In genomic region chr7:14682910-14683465, GRCh38 we compare ENCODE assay signal across 34 cellular contexts.
DNase-seq lines count a peak whose midpoint lies in the region; ATAC-seq and TF ChIP-seq lines count a peak whose summit lies in the region.
"Had no signal": no experiment of that assay in that cellular context is flagged by ENCODE, and none has a peak within 500 bp of the region (broad histone marks: within the 10 kb centered on the region; RNA-seq: fewer than 3 reads in every experiment).

No MANE protein-coding gene starts in this region.

- H3F3A ChIP-seq in SK-N-SH (replicated peaks; ENCODE audit: insufficient read depth): no peaks in the 10 kb centered on the region
- H3F3A ChIP-seq in neural progenitor cell (ENCODE audit: low read depth): no peaks in the 10 kb centered on the region

- POLR2A ChIA-PET in A673 (lab: Charles Lee; ENCODE audit: low non-redundant PET) (no interaction called here), SK-N-SH (lab: Yijun Ruan, JAX) (no interaction called here)

- H3K9me3 ChIP-seq in A673 (ENCODE audit: low read depth, low read length, poor library complexity, severe bottlenecking) (no peaks in the 10 kb centered on the region), BE2C (no peaks in the 10 kb centered on the region), SK-N-SH (no peaks in the 10 kb centered on the region), neural progenitor cell (ENCODE audit: low read depth) (no peaks in the 10 kb centered on the region)
- H3K9me3 ChIP-seq: A549; BLaER1; BLaER1 treated with 17β-estradiol and CSF1 and Interleukin-3, amounts not matched to agents 10 nM and 100 nM; Caco-2 had no signal

- no peak overlapping the region for H3K4me3 Mint-ChIP-seq in neural progenitor cell
- H3K4me3 Mint-ChIP-seq: B cell; CD14-positive monocyte; CD4-positive, alpha-beta memory T cell; CD4-positive, alpha-beta T cell; CD4-positive, CD25-positive, alpha-beta regulatory T cell; CD8-positive, alpha-beta memory T cell; CD8-positive, alpha-beta T cell had no signal

- BruUV-seq in A673 (replicated peaks; lab: Mats Ljungman, UMichigan): no TSS peak

- H3K79me2 ChIP-seq in SK-N-SH (ENCODE audit: insufficient read depth) (no peaks in the 10 kb centered on the region; the same call in 1 of the 2 replicates), neural progenitor cell (ENCODE audit: low read depth) (no peaks in the 10 kb centered on the region)

- H3K9ac ChIP-seq in SK-N-SH: no peak overlapping the region
- H3K9ac ChIP-seq in neural progenitor cell: no peak overlapping the region
- H3K9ac ChIP-seq: BLaER1; BLaER1 treated with 17β-estradiol and CSF1 and Interleukin-3, amounts not matched to agents 10 nM and 100 nM had no signal

- TF ChIP-seq CTCF in A673 (conservative IDR thresholded peaks at IDR 0.05; ENCODE audit: low read depth, low read length): no peak
- no peak for TF ChIP-seq CTCF in BE2C (IDR thresholded peaks at IDR 0.05; ENCODE audit: low read depth, low read length)
- no peak for TF ChIP-seq CTCF in SK-N-SH (IDR thresholded peaks at IDR 0.05)
- no peak for TF ChIP-seq CTCF in neural progenitor cell (IDR thresholded peaks at IDR 0.05)

- H2AFZ ChIP-seq in SK-N-SH (ENCODE audit: low read depth) (no peak overlapping the region), neural progenitor cell (replicated peaks) (no peak overlapping the region)

- H3K9me2 ChIP-seq in SK-N-SH: no peaks in the 10 kb centered on the region

- intact Hi-C loops in A673 (cut with micrococcal nuclease; ENCODE audit: unreplicated experiment): no loop called here

- H4K20me1 ChIP-seq in SK-N-SH (ENCODE audit: insufficient read depth): no peaks in the 10 kb centered on the region
- no peaks in the 10 kb centered on the region for H4K20me1 ChIP-seq in neural progenitor cell (ENCODE audit: low read depth)
- H4K20me1 ChIP-seq: BLaER1; BLaER1 treated with 17β-estradiol and CSF1 and Interleukin-3, amounts not matched to agents 10 nM and 100 nM had no signal

- H3K4me1 ChIP-seq in A673 (ENCODE audit: insufficient read depth, low read length, poor library complexity, severe bottlenecking): no peaks in the 10 kb centered on the region
- peaks cover 28% of the 10 kb centered on the region for H3K4me1 ChIP-seq in BE2C
- peaks cover 0 to 19% of the 10 kb centered on the region in 2 experiments; a peak in 3 of 4 replicates for H3K4me1 ChIP-seq in SK-N-SH (ENCODE audit: control insufficient read depth in 1 of 2, insufficient read depth in 2 of 2, low read depth in 1 of 2, low read length in 1 of 2)
- peaks cover 9% of the 10 kb centered on the region for H3K4me1 ChIP-seq in neural progenitor cell
- H3K4me1 ChIP-seq: A549, BLaER1, Caco-2 had no signal

- H3K4me1 Mint-ChIP-seq in neural progenitor cell: no peaks in the 10 kb centered on the region
- H3K4me1 Mint-ChIP-seq: B cell; CD4-positive, alpha-beta memory T cell; CD4-positive, CD25-positive, alpha-beta regulatory T cell; CD8-positive, alpha-beta memory T cell had no signal

- H3K27me3 Mint-ChIP-seq in neural progenitor cell (ENCODE audit: insufficient read depth, low read depth): no peaks in the 10 kb centered on the region
- H3K27me3 Mint-ChIP-seq: B cell; CD4-positive, alpha-beta T cell; CD4-positive, CD25-positive, alpha-beta regulatory T cell had no signal

- DNase-seq in A673 (ENCODE audit: low spot score): peak; percentile 15
- DNase-seq in BE2C: peak; percentile 13
- no peak for DNase-seq in SK-N-SH
- no peak for DNase-seq in stimulated activated CD4-positive, alpha-beta T cell treated with anti-CD3 and anti-CD28 coated beads, Interleukin-4, amount 100 ng/mL, for 24 hours
- no peak for DNase-seq in NCI-H2227 treated with DMSO at 0.1 percent for 48 hours (lab: John Stamatoyannopoulos, UW)
- no peak for DNase-seq in neural progenitor cell (ENCODE audit: low spot score)
- DNase-seq in HCEC 1CT: no peak
- DNase-seq: 8988T; ACHN; AML-193; C1 segment of cervical spinal cord; Caco-2; Calu3; CD4-positive, alpha-beta memory T cell; CD4-positive, alpha-beta T cell; CD4-positive, CD25-positive, alpha-beta regulatory T cell; CD8-positive, alpha-beta memory T cell; CD8-positive, alpha-beta T cell; COR-L47; DMS 273 treated with DMSO at 0.1 percent for 48 hours; DMS153; DMS53; DMS79; DMS79 treated with DMSO at 0.1 percent for 48 hours; DND-41; EL had no signal

- H3K36me3 ChIP-seq in A673 (ENCODE audit: insufficient read depth, low read length, poor library complexity, severe bottlenecking) (no peaks in the 10 kb centered on the region), BE2C (no peaks in the 10 kb centered on the region), SK-N-SH (replicated peaks in 1 of 2; ENCODE audit: control insufficient read depth in 1 of 2, insufficient read depth in 2 of 2, low read length in 1 of 2) (peaks cover 4% of the 10 kb centered on the region in 2 experiments), neural progenitor cell (no peaks in the 10 kb centered on the region)
- H3K36me3 ChIP-seq: BLaER1; BLaER1 treated with 17β-estradiol and CSF1 and Interleukin-3, amounts not matched to agents 10 nM and 100 nM had no signal

- WGBS in SK-N-SH (ENCODE audit: low lambda C conversion rate): 54% methylated on average over 4 of the region's 4 CpGs

- H3K27me3 ChIP-seq in A673 (replicated peaks; ENCODE audit: insufficient read depth, low read depth, low read length, poor library complexity) (no peaks in the 10 kb centered on the region), BE2C (no peaks in the 10 kb centered on the region), SK-N-SH (ENCODE audit: insufficient read depth) (no peaks in the 10 kb centered on the region), neural progenitor cell (no peaks in the 10 kb centered on the region)
- H3K27me3 ChIP-seq: BLaER1; BLaER1 treated with 17β-estradiol and CSF1 and Interleukin-3, amounts not matched to agents 10 nM and 100 nM had no signal

- no peak overlapping the region for H3K27ac ChIP-seq in A673 (ENCODE audit: low read depth, low read length, poor library complexity, severe bottlenecking)
- H3K27ac ChIP-seq in SK-N-SH (ENCODE audit: low read depth in 2 of 2, low read length in 1 of 2): peak overlapping the region in 1 of 2 experiments; percentile 84; a peak in 2 of 4 replicates
- H3K27ac ChIP-seq in neural progenitor cell: no peak overlapping the region
- H3K27ac ChIP-seq: 22Rv1; A549; BLaER1; BLaER1 treated with 17β-estradiol and CSF1 and Interleukin-3, amounts not matched to agents 10 nM and 100 nM; C4-2B had no signal

- H3K36me3 Mint-ChIP-seq in neural progenitor cell: no peaks in the 10 kb centered on the region
- H3K36me3 Mint-ChIP-seq: CD14-positive monocyte; CD4-positive, alpha-beta memory T cell; CD4-positive, CD25-positive, alpha-beta regulatory T cell; CD8-positive, alpha-beta memory T cell; CD8-positive, alpha-beta T cell had no signal

- no peak for ATAC-seq in SK-N-SH treated with all-trans-retinoic acid at 6 μM for 48 hours
- ATAC-seq: A549; CD8-positive, alpha-beta T cell had no signal

- H3K4me3 ChIP-seq in A673 (ENCODE audit: low read depth, low read length, poor library complexity, severe bottlenecking): no peak overlapping the region
- no peak overlapping the region for H3K4me3 ChIP-seq in BE2C (ENCODE audit: low read depth, low read length)
- no peak overlapping the region for H3K4me3 ChIP-seq in SK-N-SH (ENCODE audit: low read depth in 2 of 2, low read length in 1 of 2)
- H3K4me3 ChIP-seq in neural progenitor cell: no peak overlapping the region
- H3K4me3 ChIP-seq: A549; BLaER1; BLaER1 treated with 17β-estradiol and CSF1 and Interleukin-3, amounts not matched to agents 10 nM and 100 nM had no signal

- TF ChIP-seq EP300 in SK-N-SH (IDR thresholded peaks at IDR 0.05; ENCODE audit: borderline replicate concordance in 1 of 2, low read depth in 1 of 2, low read length in 1 of 2): peak in 1 of 2 experiments; percentile 92; a peak in 2 of 4 replicates

- H3K27ac Mint-ChIP-seq in neural progenitor cell: no peak overlapping the region
- H3K27ac Mint-ChIP-seq: B cell; CD14-positive monocyte; CD4-positive, alpha-beta memory T cell; CD4-positive, alpha-beta T cell; CD4-positive, CD25-positive, alpha-beta regulatory T cell; CD8-positive, alpha-beta memory T cell; CD8-positive, alpha-beta T cell had no signal

- H3K9me3 Mint-ChIP-seq in neural progenitor cell: no peaks in the 10 kb centered on the region
- H3K9me3 Mint-ChIP-seq: CD4-positive, alpha-beta memory T cell; CD4-positive, alpha-beta T cell; CD8-positive, alpha-beta memory T cell; CD8-positive, alpha-beta T cell had no signal

- CTCF ChIA-PET in A673 (lab: Charles Lee): no interaction called here
- CTCF ChIA-PET in SK-N-SH (lab: Yijun Ruan, JAX): interaction anchor here (0.9 to 4.2 kb wide), 2 partner anchors 9 to 226 kb away, joined by 4 to 31 read pairs; no protein-coding TSS in a partner anchor

- TF ChIP-seq RAD21 in SK-N-SH (IDR thresholded peaks at IDR 0.05; ENCODE audit: low read length): no peak; the same call in 1 of the 2 replicates

- H3K4me2 ChIP-seq in SK-N-SH (no peak overlapping the region), neural progenitor cell (no peak overlapping the region)
- H3K4me2 ChIP-seq: A549; BLaER1; BLaER1 treated with 17β-estradiol and CSF1 and Interleukin-3, amounts not matched to agents 10 nM and 100 nM had no signal

TF ChIP-seq in SK-N-SH, 30 proteins besides CTCF, POLR2A, EP300 and RAD21 (continues in another document):
- TF ChIP-seq SMC3 (IDR thresholded peaks at IDR 0.05; ENCODE audit: low read depth, low read length): 0 out of 2 replicates have a peak, but pooled peaks have one; percentile 4
- no peak for TF ChIP-seq MEF2A (IDR thresholded peaks at IDR 0.05; ENCODE audit: borderline replicate concordance, low read depth)
- TF ChIP-seq CHD2 (IDR thresholded peaks at IDR 0.05; ENCODE audit: low read length, partially characterized antibody): peak; percentile 28
- peak; percentile 93 for TF ChIP-seq RCOR1 (IDR thresholded peaks at IDR 0.05; ENCODE audit: low read length)

TF ChIP-seq in SK-N-SH treated with all-trans-retinoic acid at 6 μM for 48 hours, 23 proteins besides CTCF, POLR2A, EP300 and RAD21 (continues in another document):
- TF ChIP-seq BACH2 (CRISPR knock-in tag; IDR thresholded peaks at IDR 0.05; ENCODE audit: borderline replicate concordance) (no peak), TCF4 (CRISPR knock-in tag; IDR thresholded peaks at IDR 0.05; ENCODE audit: borderline replicate concordance) (peak; percentile 91), PPARA (CRISPR knock-in tag; IDR thresholded peaks at IDR 0.05; ENCODE audit: borderline replicate concordance) (no peak), ZNF8 (CRISPR knock-in tag; IDR thresholded peaks at IDR 0.05) (peak; percentile 39; the same call in 1 of the 2 replicates), ISL1 (CRISPR knock-in tag; IDR thresholded peaks at IDR 0.05) (0 out of 2 replicates have a peak, but pooled peaks have one; percentile 25)

Comparison
In these comparisons a context has a peak if more than half of its experiments do, and no peak if none do; other contexts are left out.
1. DNase-seq: peak in A673 (single experiment) and BE2C (single experiment); none in SK-N-SH (single experiment), stimulated activated CD4-positive, alpha-beta T cell treated with anti-CD3 and anti-CD28 coated beads, Interleukin-4, amount 100 ng/mL, for 24 hours (single experiment), NCI-H2227 treated with DMSO at 0.1 percent for 48 hours (single experiment), neural progenitor cell (single experiment) and HCEC 1CT (single experiment).